Comparison of ENCODE assay signal across 1 cellular context in the genomic region with DNA sequence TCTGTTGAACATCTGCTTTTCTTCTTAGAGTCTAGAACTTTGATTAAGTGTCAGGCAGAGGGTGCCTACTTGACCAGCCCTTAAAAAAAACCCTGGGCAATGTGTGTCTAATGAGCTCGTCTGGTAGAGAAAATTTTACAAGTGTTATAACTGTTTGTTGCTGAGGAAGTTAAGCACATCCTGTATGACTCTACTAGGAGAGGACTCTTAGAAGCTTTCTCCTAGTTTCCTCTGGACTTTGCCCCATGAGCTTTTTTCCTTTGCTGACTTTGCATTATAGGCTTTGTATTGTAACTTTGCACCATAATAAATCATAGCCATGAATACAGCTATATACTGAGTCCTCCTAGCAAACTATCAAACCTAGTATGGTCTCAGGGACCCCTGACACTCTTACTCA.
TF ChIP-seq lines count a peak whose summit lies in the region.

No MANE protein-coding gene starts in this region.

TF ChIP-seq in IMR-90, 13 proteins besides CTCF, POLR2A, EP300 and RAD21:
- TF ChIP-seq MAFK (IDR thresholded peaks at IDR 0.05; ENCODE audit: low read depth, low read length) (peak; percentile 56), BHLHE40 (IDR thresholded peaks at IDR 0.05; ENCODE audit: low read depth, low read length) (no peak)
